ENCODE assay signal across 22 cellular contexts in the genomic region with DNA sequence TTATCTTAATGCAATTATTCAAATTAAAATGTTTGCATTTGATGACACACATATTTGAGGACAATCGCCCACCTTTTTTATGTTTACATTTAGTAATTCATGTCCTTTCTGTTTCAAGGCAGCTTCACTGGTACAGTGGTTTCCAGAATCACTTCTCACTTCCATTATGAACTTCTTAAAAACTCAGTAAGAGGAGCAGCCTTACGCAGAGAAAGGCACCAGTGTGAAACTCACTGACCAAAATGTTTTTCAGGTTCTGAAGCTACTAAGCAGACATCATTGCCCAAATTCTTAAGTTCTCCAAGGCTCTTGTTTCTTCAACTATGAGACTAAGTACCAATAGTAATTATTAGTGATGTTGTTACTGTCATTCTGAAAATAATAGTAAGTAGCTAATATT.
DNase-seq lines count a peak whose midpoint lies in the region; ATAC-seq and TF ChIP-seq lines count a peak whose summit lies in the region.
"Had no signal": no experiment of that assay in that cellular context is flagged by ENCODE, and none has a peak within 500 bp of the region (broad histone marks: within the 10 kb centered on the region; RNA-seq: fewer than 3 reads in every experiment).

No MANE protein-coding gene starts in this region.

- H3K27ac ChIP-seq in VCaP (peak overlapping the region; percentile 81), prostate gland (peak overlapping the region; percentile 12 to 48), dorsolateral prefrontal cortex (no peak overlapping the region)
- H3K27ac ChIP-seq: A549; BLaER1 treated with 17β-estradiol and CSF1 and Interleukin-3, amounts not matched to agents 10 nM and 100 nM had no signal

- H3K9me3 ChIP-seq in prostate gland = no peaks in the 10 kb centered on the region
- H3K9me3 ChIP-seq: A549; BE2C; BLaER1 treated with 17β-estradiol and CSF1 and Interleukin-3, amounts not matched to agents 10 nM and 100 nM had no signal

- no peak for TF ChIP-seq POLR2A in prostate gland (IDR thresholded peaks at IDR 0.05)

- TF ChIP-seq CTCF in VCaP (conservative IDR thresholded peaks at IDR 0.05) = no peak
- TF ChIP-seq CTCF in prostate gland (IDR thresholded peaks at IDR 0.05) = no peak
- no peak for TF ChIP-seq CTCF in dorsolateral prefrontal cortex (IDR thresholded peaks at IDR 0.05 in 54 of 56, conservative IDR thresholded peaks at IDR 0.05 in 2 of 56; ENCODE audit: low read depth in 1 of 56, partially characterized antibody in 56 of 56)

- ATAC-seq in HG03095 (IDR thresholded peaks at IDR 0.05; ENCODE audit: unreplicated experiment) = no peak
- ATAC-seq: A549, GM12878, GM23338, HCT116 had no signal

- peaks cover 8% of the 10 kb centered on the region for H3K4me1 ChIP-seq in prostate gland (replicated peaks)
- H3K4me1 ChIP-seq: A549; BE2C; BLaER1 treated with 17β-estradiol and CSF1 and Interleukin-3, amounts not matched to agents 10 nM and 100 nM had no signal

- DNase-seq in NCI-H1048 (lab: John Stamatoyannopoulos, UW) (peak; percentile 24), prostate gland (ENCODE audit: low spot score) (no peak), dorsolateral prefrontal cortex (no peak), ecto neural progenitor cell (ENCODE audit: low spot score) (no peak)
- DNase-seq: 8988T; ACHN; AML-193; BE2C; CD4-positive, alpha-beta T cell; CD8-positive, alpha-beta memory T cell; DMS 273 treated with DMSO at 0.1 percent for 48 hours; DMS79; EL; GDM1; H9 had no signal

- H3K4me3 ChIP-seq in prostate gland = no peak overlapping the region
- no peak overlapping the region for H3K4me3 ChIP-seq in dorsolateral prefrontal cortex
- H3K4me3 ChIP-seq: A549; BLaER1 treated with 17β-estradiol and CSF1 and Interleukin-3, amounts not matched to agents 10 nM and 100 nM; GM12878; GM23338 had no signal

- H3K27me3 ChIP-seq in prostate gland (replicated peaks; ENCODE audit: insufficient read depth) = no peaks in the 10 kb centered on the region
- H3K27me3 ChIP-seq in dorsolateral prefrontal cortex = no peaks in the 10 kb centered on the region
- H3K27me3 ChIP-seq: BE2C; BLaER1 treated with 17β-estradiol and CSF1 and Interleukin-3, amounts not matched to agents 10 nM and 100 nM had no signal

- WGBS in prostate gland = 35% methylated on average over 2 of the region's 2 CpGs

- no peaks in the 10 kb centered on the region for H3K36me3 ChIP-seq in prostate gland
- H3K36me3 ChIP-seq: BE2C; BLaER1 treated with 17β-estradiol and CSF1 and Interleukin-3, amounts not matched to agents 10 nM and 100 nM had no signal

- intact Hi-C loops in prostate gland (cut with DNase I) = no loop called here
- intact Hi-C loops in dorsolateral prefrontal cortex (cut with DNase I) = no loop called here

Comparison
In these comparisons a context has a peak if more than half of its experiments do, and no peak if none do; other contexts are left out.
1. H3K27ac ChIP-seq: peak in VCaP (single experiment) and prostate gland (2 of 2); none in dorsolateral prefrontal cortex (0 of 59).